In genomic region chr6:158031445-158032353, GRCh38 we compare ENCODE assay signal across 1 cellular context.
TF ChIP-seq lines count a peak whose summit lies in the region.

No MANE protein-coding gene starts in this region.

TF ChIP-seq in K562, 482 proteins besides CTCF, POLR2A, EP300 and RAD21 (continued from another document and continues in another):
- TF ChIP-seq NR2F6 (CRISPR knock-in tag; IDR thresholded peaks at IDR 0.05), result no peak
- TF ChIP-seq MEIS2 (IDR thresholded peaks at IDR 0.05; ENCODE audit: partially characterized antibody), result peak; percentile 74
- TF ChIP-seq HIVEP1 (CRISPR knock-in tag; IDR thresholded peaks at IDR 0.05), result no peak
- TF ChIP-seq SMARCE1 (IDR thresholded peaks at IDR 0.05), result peak; percentile 85; the same call in 1 of the 2 replicates
- TF ChIP-seq ATF1 (CRISPR knock-in tag; IDR thresholded peaks at IDR 0.05), result no peak
- no peak for TF ChIP-seq ATF1 (tag; IDR thresholded peaks at IDR 0.05)
- no peak for TF ChIP-seq XRCC5 (IDR thresholded peaks at IDR 0.05; ENCODE audit: low read depth, low read length)
- TF ChIP-seq RNF2 (IDR thresholded peaks at IDR 0.05), result no peak
- TF ChIP-seq ZNF75A (CRISPR knock-in tag; IDR thresholded peaks at IDR 0.05), result no peak
- TF ChIP-seq LEF1 (IDR thresholded peaks at IDR 0.05), result no peak
- no peak for TF ChIP-seq ZFPM2 (CRISPR knock-in tag; IDR thresholded peaks at IDR 0.05)
- no peak for TF ChIP-seq SMARCA5 (IDR thresholded peaks at IDR 0.05)
- no peak for TF ChIP-seq ZNF143 (CRISPR knock-in tag; IDR thresholded peaks at IDR 0.05)
- peak; percentile 19; the same call in 1 of the 2 replicates for TF ChIP-seq L3MBTL2 (IDR thresholded peaks at IDR 0.05)
- no peak for TF ChIP-seq CEBPB (tag; IDR thresholded peaks at IDR 0.05)
- TF ChIP-seq ZNF830 (CRISPR knock-in tag; IDR thresholded peaks at IDR 0.05), result no peak
- TF ChIP-seq NR4A1 (CRISPR knock-in tag; IDR thresholded peaks at IDR 0.05), result no peak
- no peak for TF ChIP-seq NR4A1 (tag; IDR thresholded peaks at IDR 0.05)
- TF ChIP-seq THRB (CRISPR knock-in tag; conservative IDR thresholded peaks at IDR 0.05), result no peak
- no peak for TF ChIP-seq SPI1 (IDR thresholded peaks at IDR 0.05; ENCODE audit: borderline replicate concordance, low read depth, low read length)
- no peak for TF ChIP-seq ZNF24 (IDR thresholded peaks at IDR 0.05)
- TF ChIP-seq ZNF384 (IDR thresholded peaks at IDR 0.05; ENCODE audit: low read depth, low read length), result no peak
- no peak for TF ChIP-seq ZNF253 (CRISPR knock-in tag; conservative IDR thresholded peaks at IDR 0.05)
- no peak for TF ChIP-seq NELFE (IDR thresholded peaks at IDR 0.05; ENCODE audit: insufficient read depth, insufficient read length)
- TF ChIP-seq SREBF2 (CRISPR knock-in tag; IDR thresholded peaks at IDR 0.05), result no peak
- no peak for TF ChIP-seq EWSR1 (IDR thresholded peaks at IDR 0.05; ENCODE audit: borderline replicate concordance, low read depth, partially characterized antibody)
- no peak for TF ChIP-seq WHSC1 (IDR thresholded peaks at IDR 0.05; ENCODE audit: low read length)
- TF ChIP-seq, protein P1, sequence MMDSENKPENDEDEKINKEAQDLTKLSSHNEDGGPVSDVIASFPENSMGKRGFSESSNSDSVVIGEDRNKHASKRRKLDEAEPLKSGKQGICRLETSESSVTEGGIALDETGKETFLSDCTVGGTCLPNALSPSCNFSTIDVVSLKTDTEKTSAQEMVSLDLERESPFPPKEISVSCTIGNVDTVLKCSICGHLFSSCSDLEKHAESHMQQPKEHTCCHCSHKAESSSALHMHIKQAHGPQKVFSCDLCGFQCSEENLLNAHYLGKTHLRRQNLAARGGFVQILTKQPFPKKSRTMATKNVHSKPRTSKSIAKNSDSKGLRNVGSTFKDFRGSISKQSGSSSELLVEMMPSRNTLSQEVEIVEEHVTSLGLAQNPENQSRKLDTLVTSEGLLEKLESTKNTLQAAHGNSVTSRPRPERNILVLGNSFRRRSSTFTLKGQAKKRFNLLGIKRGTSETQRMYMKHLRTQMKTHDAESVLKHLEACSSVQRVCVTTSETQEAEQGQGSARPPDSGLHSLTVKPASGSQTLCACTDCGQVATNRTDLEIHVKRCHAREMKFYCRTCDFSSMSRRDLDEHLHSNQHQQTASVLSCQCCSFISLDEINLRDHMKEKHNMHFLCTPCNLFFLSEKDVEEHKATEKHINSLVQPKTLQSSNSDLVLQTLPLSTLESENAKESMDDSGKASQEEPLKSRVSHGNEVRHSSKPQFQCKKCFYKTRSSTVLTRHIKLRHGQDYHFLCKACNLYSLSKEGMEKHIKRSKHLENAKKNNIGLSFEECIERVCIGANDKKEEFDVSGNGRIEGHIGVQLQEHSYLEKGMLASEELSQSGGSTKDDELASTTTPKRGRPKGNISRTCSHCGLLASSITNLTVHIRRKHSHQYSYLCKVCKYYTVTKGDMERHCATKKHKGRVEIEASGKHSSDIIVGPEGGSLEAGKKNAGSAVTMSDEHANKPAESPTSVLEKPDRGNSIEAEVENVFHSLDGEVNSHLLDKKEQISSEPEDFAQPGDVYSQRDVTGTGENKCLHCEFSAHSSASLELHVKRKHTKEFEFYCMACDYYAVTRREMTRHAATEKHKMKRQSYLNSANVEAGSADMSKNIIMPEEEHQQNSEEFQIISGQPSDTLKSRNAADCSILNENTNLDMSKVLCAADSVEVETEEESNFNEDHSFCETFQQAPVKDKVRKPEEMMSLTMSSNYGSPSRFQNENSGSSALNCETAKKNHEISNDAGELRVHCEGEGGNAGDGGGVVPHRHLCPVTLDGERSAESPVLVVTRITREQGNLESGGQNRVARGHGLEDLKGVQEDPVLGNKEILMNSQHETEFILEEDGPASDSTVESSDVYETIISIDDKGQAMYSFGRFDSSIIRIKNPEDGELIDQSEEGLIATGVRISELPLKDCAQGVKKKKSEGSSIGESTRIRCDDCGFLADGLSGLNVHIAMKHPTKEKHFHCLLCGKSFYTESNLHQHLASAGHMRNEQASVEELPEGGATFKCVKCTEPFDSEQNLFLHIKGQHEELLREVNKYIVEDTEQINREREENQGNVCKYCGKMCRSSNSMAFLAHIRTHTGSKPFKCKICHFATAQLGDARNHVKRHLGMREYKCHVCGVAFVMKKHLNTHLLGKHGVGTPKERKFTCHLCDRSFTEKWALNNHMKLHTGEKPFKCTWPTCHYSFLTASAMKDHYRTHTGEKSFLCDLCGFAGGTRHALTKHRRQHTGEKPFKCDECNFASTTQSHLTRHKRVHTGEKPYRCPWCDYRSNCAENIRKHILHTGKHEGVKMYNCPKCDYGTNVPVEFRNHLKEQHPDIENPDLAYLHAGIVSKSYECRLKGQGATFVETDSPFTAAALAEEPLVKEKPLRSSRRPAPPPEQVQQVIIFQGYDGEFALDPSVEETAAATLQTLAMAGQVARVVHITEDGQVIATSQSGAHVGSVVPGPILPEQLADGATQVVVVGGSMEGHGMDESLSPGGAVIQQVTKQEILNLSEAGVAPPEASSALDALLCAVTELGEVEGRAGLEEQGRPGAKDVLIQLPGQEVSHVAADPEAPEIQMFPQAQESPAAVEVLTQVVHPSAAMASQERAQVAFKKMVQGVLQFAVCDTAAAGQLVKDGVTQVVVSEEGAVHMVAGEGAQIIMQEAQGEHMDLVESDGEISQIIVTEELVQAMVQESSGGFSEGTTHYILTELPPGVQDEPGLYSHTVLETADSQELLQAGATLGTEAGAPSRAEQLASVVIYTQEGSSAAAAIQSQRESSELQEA (IDR thresholded peaks at IDR 0.05; ENCODE audit: low read depth), result no peak
- TF ChIP-seq, protein P2, sequence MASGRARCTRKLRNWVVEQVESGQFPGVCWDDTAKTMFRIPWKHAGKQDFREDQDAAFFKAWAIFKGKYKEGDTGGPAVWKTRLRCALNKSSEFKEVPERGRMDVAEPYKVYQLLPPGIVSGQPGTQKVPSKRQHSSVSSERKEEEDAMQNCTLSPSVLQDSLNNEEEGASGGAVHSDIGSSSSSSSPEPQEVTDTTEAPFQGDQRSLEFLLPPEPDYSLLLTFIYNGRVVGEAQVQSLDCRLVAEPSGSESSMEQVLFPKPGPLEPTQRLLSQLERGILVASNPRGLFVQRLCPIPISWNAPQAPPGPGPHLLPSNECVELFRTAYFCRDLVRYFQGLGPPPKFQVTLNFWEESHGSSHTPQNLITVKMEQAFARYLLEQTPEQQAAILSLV (tag; IDR thresholded peaks at IDR 0.05), result no peak
- TF ChIP-seq, protein P3, sequence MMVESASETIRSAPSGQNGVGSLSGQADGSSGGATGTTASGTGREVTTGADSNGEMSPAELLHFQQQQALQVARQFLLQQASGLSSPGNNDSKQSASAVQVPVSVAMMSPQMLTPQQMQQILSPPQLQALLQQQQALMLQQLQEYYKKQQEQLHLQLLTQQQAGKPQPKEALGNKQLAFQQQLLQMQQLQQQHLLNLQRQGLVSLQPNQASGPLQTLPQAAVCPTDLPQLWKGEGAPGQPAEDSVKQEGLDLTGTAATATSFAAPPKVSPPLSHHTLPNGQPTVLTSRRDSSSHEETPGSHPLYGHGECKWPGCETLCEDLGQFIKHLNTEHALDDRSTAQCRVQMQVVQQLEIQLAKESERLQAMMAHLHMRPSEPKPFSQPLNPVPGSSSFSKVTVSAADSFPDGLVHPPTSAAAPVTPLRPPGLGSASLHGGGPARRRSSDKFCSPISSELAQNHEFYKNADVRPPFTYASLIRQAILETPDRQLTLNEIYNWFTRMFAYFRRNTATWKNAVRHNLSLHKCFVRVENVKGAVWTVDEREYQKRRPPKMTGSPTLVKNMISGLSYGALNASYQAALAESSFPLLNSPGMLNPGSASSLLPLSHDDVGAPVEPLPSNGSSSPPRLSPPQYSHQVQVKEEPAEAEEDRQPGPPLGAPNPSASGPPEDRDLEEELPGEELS (CRISPR knock-in tag; IDR thresholded peaks at IDR 0.05; ENCODE audit: borderline replicate concordance), result no peak
- TF ChIP-seq, protein P4, sequence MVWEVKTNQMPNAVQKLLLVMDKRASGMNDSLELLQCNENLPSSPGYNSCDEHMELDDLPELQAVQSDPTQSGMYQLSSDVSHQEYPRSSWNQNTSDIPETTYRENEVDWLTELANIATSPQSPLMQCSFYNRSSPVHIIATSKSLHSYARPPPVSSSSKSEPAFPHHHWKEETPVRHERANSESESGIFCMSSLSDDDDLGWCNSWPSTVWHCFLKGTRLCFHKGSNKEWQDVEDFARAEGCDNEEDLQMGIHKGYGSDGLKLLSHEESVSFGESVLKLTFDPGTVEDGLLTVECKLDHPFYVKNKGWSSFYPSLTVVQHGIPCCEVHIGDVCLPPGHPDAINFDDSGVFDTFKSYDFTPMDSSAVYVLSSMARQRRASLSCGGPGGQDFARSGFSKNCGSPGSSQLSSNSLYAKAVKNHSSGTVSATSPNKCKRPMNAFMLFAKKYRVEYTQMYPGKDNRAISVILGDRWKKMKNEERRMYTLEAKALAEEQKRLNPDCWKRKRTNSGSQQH (CRISPR knock-in tag; IDR thresholded peaks at IDR 0.05), result no peak
- TF ChIP-seq, protein P5, sequence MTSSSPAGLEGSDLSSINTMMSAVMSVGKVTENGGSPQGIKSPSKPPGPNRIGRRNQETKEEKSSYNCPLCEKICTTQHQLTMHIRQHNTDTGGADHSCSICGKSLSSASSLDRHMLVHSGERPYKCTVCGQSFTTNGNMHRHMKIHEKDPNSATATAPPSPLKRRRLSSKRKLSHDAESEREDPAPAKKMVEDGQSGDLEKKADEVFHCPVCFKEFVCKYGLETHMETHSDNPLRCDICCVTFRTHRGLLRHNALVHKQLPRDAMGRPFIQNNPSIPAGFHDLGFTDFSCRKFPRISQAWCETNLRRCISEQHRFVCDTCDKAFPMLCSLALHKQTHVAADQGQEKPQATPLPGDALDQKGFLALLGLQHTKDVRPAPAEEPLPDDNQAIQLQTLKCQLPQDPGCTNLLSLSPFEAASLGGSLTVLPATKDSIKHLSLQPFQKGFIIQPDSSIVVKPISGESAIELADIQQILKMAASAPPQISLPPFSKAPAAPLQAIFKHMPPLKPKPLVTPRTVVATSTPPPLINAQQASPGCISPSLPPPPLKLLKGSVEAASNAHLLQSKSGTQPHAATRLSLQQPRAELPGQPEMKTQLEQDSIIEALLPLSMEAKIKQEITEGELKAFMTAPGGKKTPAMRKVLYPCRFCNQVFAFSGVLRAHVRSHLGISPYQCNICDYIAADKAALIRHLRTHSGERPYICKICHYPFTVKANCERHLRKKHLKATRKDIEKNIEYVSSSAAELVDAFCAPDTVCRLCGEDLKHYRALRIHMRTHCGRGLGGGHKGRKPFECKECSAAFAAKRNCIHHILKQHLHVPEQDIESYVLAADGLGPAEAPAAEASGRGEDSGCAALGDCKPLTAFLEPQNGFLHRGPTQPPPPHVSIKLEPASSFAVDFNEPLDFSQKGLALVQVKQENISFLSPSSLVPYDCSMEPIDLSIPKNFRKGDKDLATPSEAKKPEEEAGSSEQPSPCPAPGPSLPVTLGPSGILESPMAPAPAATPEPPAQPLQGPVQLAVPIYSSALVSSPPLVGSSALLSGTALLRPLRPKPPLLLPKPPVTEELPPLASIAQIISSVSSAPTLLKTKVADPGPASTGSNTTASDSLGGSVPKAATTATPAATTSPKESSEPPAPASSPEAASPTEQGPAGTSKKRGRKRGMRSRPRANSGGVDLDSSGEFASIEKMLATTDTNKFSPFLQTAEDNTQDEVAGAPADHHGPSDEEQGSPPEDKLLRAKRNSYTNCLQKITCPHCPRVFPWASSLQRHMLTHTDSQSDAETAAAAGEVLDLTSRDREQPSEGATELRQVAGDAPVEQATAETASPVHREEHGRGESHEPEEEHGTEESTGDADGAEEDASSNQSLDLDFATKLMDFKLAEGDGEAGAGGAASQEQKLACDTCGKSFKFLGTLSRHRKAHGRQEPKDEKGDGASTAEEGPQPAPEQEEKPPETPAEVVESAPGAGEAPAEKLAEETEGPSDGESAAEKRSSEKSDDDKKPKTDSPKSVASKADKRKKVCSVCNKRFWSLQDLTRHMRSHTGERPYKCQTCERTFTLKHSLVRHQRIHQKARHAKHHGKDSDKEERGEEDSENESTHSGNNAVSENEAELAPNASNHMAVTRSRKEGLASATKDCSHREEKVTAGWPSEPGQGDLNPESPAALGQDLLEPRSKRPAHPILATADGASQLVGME (CRISPR knock-in tag; IDR thresholded peaks at IDR 0.05), result no peak
- no peak for TF ChIP-seq ZNF398 (CRISPR knock-in tag; IDR thresholded peaks at IDR 0.05)
- no peak for TF ChIP-seq ZNF354B (CRISPR knock-in tag; IDR thresholded peaks at IDR 0.05)
- TF ChIP-seq ZBTB17 (CRISPR knock-in tag; IDR thresholded peaks at IDR 0.05), result no peak; the same call in none of the 2 replicates
- no peak for TF ChIP-seq ZNF696 (CRISPR knock-in tag; conservative IDR thresholded peaks at IDR 0.05)
- TF ChIP-seq STAT6 (CRISPR knock-in tag; IDR thresholded peaks at IDR 0.05), result 0 out of 2 replicates have a peak, but pooled peaks have one; percentile 30
